ENCODE assay signal across 28 cellular contexts in genomic region chr6:123448306-123448884, GRCh38.
"Had no signal": no experiment of that assay in that cellular context is flagged by ENCODE, and none has a peak within 500 bp of the region (broad histone marks: within the 10 kb centered on the region; RNA-seq: fewer than 3 reads in every experiment).

No MANE protein-coding gene starts in this region.

- H3K4me2 ChIP-seq: smooth muscle cell had no signal

- H3K4me3 Mint-ChIP-seq: activated naive CD8-positive, alpha-beta T cell treated with anti-CD3 and anti-CD28 coated beads, Interleukin-2, amount 50 U/mL, for 24 hours; activated T-cell treated with anti-CD3 and anti-CD28 coated beads, Interleukin-2, amount 50 U/mL, for 24 hours; natural killer cell treated with Interleukin-12 subunit alpha and Interleukin-12 subunit beta and Interleukin-15 and Interleukin-18, amount 100 ng/mL, for 72 hours; stimulated activated naive B cell treated with anti-CD40 and anti-IgM and Interleukin-4, amounts not matched to agents 10 μg/mL and 1 μg/mL and 100 μg/mL, for 72 hours had no signal

- H3K4me3 ChIP-seq: colonic mucosa, heart right ventricle, lung, mucosa of descending colon, sigmoid colon, smooth muscle cell, suprapubic skin, tibial artery, upper lobe of right lung had no signal

- DNase-seq: activated CD4-positive, alpha-beta T cell treated with anti-CD3 and anti-CD28 coated beads for 48 hours; activated CD4-positive, alpha-beta T cell treated with anti-CD3 and anti-CD28 coated beads, Interleukin-2, amount 50 U/mL, for 48 hours; activated CD8-positive, alpha-beta memory T cell treated with anti-CD3 and anti-CD28 coated beads, Interleukin-2, amount 50 U/mL, for 4 hours; activated gamma-delta T cell; activated naive CD4-positive, alpha-beta T cell treated with anti-CD3 and anti-CD28 coated beads, Interleukin-2, amount 50 U/mL, for 16 hours; activated naive CD8-positive, alpha-beta T cell treated with anti-CD3 and anti-CD28 coated beads, Interleukin-2, amount 50 U/mL, for 24 hours; activated T-cell treated with anti-CD3 and anti-CD28 coated beads, Interleukin-2, amount 50 U/mL, for 24 hours; colonic mucosa; effector CD8-positive, alpha-beta T cell; erythroblast; heart right ventricle; mucosa of descending colon; retina; stimulated activated CD4-positive, alpha-beta T cell treated with anti-CD3 and anti-CD28 coated beads, Interleukin-1b, Interleukin-23, amount 100 ng/mL, for 48 hours; stimulated activated naive B cell treated with anti-CD40 and anti-IgM and Interleukin-4, amounts not matched to agents 10 μg/mL and 1 μg/mL and 100 μg/mL, for 72 hours; tibial artery; upper lobe of right lung had no signal

- H3K27me3 Mint-ChIP-seq: activated naive CD8-positive, alpha-beta T cell treated with anti-CD3 and anti-CD28 coated beads, Interleukin-2, amount 50 U/mL, for 24 hours; activated T-cell treated with anti-CD3 and anti-CD28 coated beads, Interleukin-2, amount 50 U/mL, for 24 hours; natural killer cell treated with Interleukin-12 subunit alpha and Interleukin-12 subunit beta and Interleukin-15 and Interleukin-18, amount 100 ng/mL, for 72 hours; stimulated activated naive B cell treated with anti-CD40 and anti-IgM and Interleukin-4, amounts not matched to agents 10 μg/mL and 1 μg/mL and 100 μg/mL, for 72 hours had no signal

- H3K27ac Mint-ChIP-seq: activated naive CD8-positive, alpha-beta T cell treated with anti-CD3 and anti-CD28 coated beads, Interleukin-2, amount 50 U/mL, for 24 hours; activated T-cell treated with anti-CD3 and anti-CD28 coated beads, Interleukin-2, amount 50 U/mL, for 24 hours; natural killer cell treated with Interleukin-12 subunit alpha and Interleukin-12 subunit beta and Interleukin-15 and Interleukin-18, amount 100 ng/mL, for 72 hours; stimulated activated naive B cell treated with anti-CD40 and anti-IgM and Interleukin-4, amounts not matched to agents 10 μg/mL and 1 μg/mL and 100 μg/mL, for 72 hours had no signal

- H3K36me3 ChIP-seq: colonic mucosa, neutrophil, sigmoid colon, suprapubic skin, tibial artery, upper lobe of right lung had no signal

- H3K4me1 Mint-ChIP-seq: activated naive CD8-positive, alpha-beta T cell treated with anti-CD3 and anti-CD28 coated beads, Interleukin-2, amount 50 U/mL, for 24 hours; stimulated activated naive B cell treated with anti-CD40 and anti-IgM and Interleukin-4, amounts not matched to agents 10 μg/mL and 1 μg/mL and 100 μg/mL, for 72 hours had no signal

- ATAC-seq: activated CD4-positive, CD25-positive, alpha-beta regulatory T cell treated with anti-CD3 and anti-CD28 coated beads, Interleukin-2, amount 50 U/mL, for 24 hours; activated naive CD8-positive, alpha-beta T cell treated with anti-CD3 and anti-CD28 coated beads, Interleukin-2, amount 50 U/mL, for 24 hours; left lobe of liver; mucosa of descending colon; natural killer cell treated with Interleukin-12 subunit alpha and Interleukin-12 subunit beta and Interleukin-15 and Interleukin-18, amount 100 ng/mL, for 72 hours; stimulated activated naive B cell treated with anti-CD40 and anti-IgM and Interleukin-4, amounts not matched to agents 10 μg/mL and 1 μg/mL and 100 μg/mL, for 72 hours; upper lobe of right lung had no signal

- H3K36me3 Mint-ChIP-seq: stimulated activated naive B cell treated with anti-CD40 and anti-IgM and Interleukin-4, amounts not matched to agents 10 μg/mL and 1 μg/mL and 100 μg/mL, for 72 hours had no signal

- H3K4me1 ChIP-seq: colonic mucosa, sigmoid colon, suprapubic skin, tibial artery, upper lobe of right lung had no signal

- H3K9me3 ChIP-seq: colonic mucosa, mucosa of descending colon, neutrophil, sigmoid colon, suprapubic skin, tibial artery, upper lobe of right lung had no signal

- H3K27me3 ChIP-seq: colonic mucosa, heart right ventricle, neutrophil, sigmoid colon, suprapubic skin, tibial artery, upper lobe of right lung had no signal

- FAIRE-seq: bronchial epithelial cell, TTC549 had no signal

- H3K27ac ChIP-seq: colonic mucosa, neutrophil, sigmoid colon, suprapubic skin, tibial artery, upper lobe of right lung, VCaP had no signal
